ENCODE assay signal across 9 cellular contexts in genomic region chr2:132599556-132599955, GRCh38.
"Had no signal": no experiment of that assay in that cellular context is flagged by ENCODE, and none has a peak within 500 bp of the region (broad histone marks: within the 10 kb centered on the region; RNA-seq: fewer than 3 reads in every experiment).

No MANE protein-coding gene starts in this region.

- H3K27ac ChIP-seq: GM23248 had no signal

- H3K27ac Mint-ChIP-seq: GM23338, H9, HFFc6 had no signal

- H3K4me2 ChIP-seq: GM23338 had no signal

- H3K9me3 ChIP-seq: HAP-1 had no signal

- H3K4me1 ChIP-seq: HAP-1 had no signal

- H3K4me3 ChIP-seq: GM23248, GM23338, HAP-1 had no signal

- ATAC-seq: GM23338, HCT116 had no signal

- H3K9me3 Mint-ChIP-seq: GM23338, HFFc6 had no signal

- H3K9ac ChIP-seq: GM23248 had no signal

- H3K4me3 Mint-ChIP-seq: GM23338, H9, HFFc6 had no signal

- H3K36me3 ChIP-seq: HAP-1 had no signal

- H2AFZ ChIP-seq: GM23248, GM23338 had no signal

- DNase-seq: GM23248, GOT3, H7, H9, HCEC 1CT, HFFc6 had no signal
